In the genomic region with DNA sequence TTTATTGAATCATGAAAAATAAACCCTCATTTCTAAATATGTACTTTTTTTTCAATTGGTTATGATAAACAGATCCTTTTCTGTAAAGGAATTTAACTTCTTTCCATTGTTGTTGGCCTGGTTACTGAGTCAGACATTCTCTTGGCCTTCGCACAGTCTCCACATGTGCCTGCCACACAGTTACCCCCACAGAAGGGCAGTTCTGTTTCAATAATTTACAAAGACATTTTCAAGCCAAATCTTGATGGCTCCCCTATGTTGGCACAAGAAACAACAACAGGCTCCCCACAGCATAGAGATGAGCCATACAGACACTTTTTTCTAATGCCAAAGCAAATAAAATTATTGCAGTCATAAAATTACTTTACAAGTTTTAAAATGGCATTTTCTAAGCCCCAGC, we compare ENCODE assay signal across 1 cellular context.
A peak's percentile ranks its signal among the peaks of the same experiment; 100 is the strongest.
TF ChIP-seq lines count a peak whose summit lies in the region.

No MANE protein-coding gene starts in this region.

TF ChIP-seq in SK-N-SH, 30 proteins besides CTCF, POLR2A, EP300 and RAD21 (continued from another document):
- TF ChIP-seq PBX3 (IDR thresholded peaks at IDR 0.05) (peak; percentile 80), FOSL2 (IDR thresholded peaks at IDR 0.05; ENCODE audit: borderline replicate concordance, low read depth) (peak; percentile 62; the same call in 1 of the 2 replicates), RFX5 (IDR thresholded peaks at IDR 0.05; ENCODE audit: low read length) (no peak), TCF12 (IDR thresholded peaks at IDR 0.05) (peak; percentile 92), FOXJ3 (CRISPR knock-in tag; IDR thresholded peaks at IDR 0.05) (no peak), SMC3 (IDR thresholded peaks at IDR 0.05; ENCODE audit: low read depth, low read length) (no peak), RXRA (IDR thresholded peaks at IDR 0.05; ENCODE audit: borderline replicate concordance, low read depth) (peak; percentile 55; the same call in 1 of the 2 replicates), MAX (IDR thresholded peaks at IDR 0.05; ENCODE audit: low read depth) (peak; percentile 97), CHD2 (IDR thresholded peaks at IDR 0.05; ENCODE audit: low read length, partially characterized antibody) (no peak), MEF2A (IDR thresholded peaks at IDR 0.05; ENCODE audit: borderline replicate concordance, low read depth) (peak; percentile 10; the same call in 1 of the 2 replicates)
TF ChIP-seq in SK-N-SH: peak in this region for 9.
